8 cellular contexts compared by ENCODE assay signal in the genomic region with DNA sequence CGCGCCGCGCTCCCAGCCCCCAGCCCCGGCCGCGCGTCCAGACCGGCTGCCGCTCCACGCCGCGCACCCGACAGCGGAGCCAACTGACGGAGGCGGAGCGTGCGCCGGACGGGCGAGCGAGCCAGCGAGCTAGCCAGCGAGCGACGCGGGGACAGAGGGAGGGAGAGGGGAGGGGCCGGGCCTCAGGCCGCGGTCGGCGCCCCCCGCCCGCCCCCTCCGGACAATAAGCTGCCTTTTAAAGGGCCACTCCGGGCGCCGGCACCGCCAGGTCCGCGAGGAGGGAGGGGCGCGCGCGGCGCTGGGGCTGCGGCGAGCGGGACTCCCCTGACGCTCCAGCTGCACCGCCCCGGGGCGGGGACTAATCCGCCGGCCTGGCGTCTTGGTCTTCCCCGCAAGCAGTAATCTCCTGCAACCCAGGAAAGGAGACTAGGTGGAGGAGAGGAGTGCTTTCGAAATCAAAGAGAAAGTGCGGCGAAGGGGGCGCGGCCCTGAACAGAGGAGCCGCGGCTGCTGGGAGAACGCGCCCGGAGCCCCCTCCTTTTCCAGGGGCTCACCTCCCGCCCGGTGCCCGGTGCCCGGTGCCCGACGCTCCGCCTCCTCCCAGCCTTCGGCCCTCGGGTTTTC.
A peak's percentile ranks its signal among the peaks of the same experiment; 100 is the strongest.
DNase-seq lines count a peak whose midpoint lies in the region; ATAC-seq lines count a peak whose summit lies in the region.

BIN1 (minus strand) TSS at position 157 of the 624 bp plus-strand sequence. CDS start 211 bp downstream, outside the sequence.

- ATAC-seq in GM19324 (IDR thresholded peaks at IDR 0.05; ENCODE audit: low FRiP score, unreplicated experiment) (peak; percentile 93), HG03442 (IDR thresholded peaks at IDR 0.05; ENCODE audit: unreplicated experiment) (peak; percentile 87)

- peaks cover 82% of the 10 kb centered on the region for H3K4me1 ChIP-seq in BLaER1

- H4K20me1 ChIP-seq in BLaER1: peaks cover 33% of the 10 kb centered on the region

- DNase-seq in NOMO-1 (lab: John Stamatoyannopoulos, UW; ENCODE audit: unreplicated experiment in 2 of 2) (peak; percentile 56 to 61), activated T-cell treated with anti-CD3 and anti-CD28 coated beads for 24 hours (ENCODE audit: low read depth) (peak; percentile 65), epidermal melanocyte (ENCODE audit: insufficient read length, low spot score) (peak; percentile 93), middle frontal gyrus (ENCODE audit: extremely low spot score, low spot score) (peak; percentile 94)
- peak; percentile 55 to 62 for DNase-seq in stimulated activated CD8-positive, alpha-beta memory T cell treated with anti-CD3 and anti-CD28 coated beads, Interleukin-15, amount 100 ng/mL, for 48 hours (ENCODE audit: low read depth in 2 of 2)

- H3K27me3 ChIP-seq in BLaER1: no peaks in the 10 kb centered on the region

- peak within 1 kb of the TSS; percentile 96 for H3K4me3 ChIP-seq in BLaER1

- H3K9me3 ChIP-seq in BLaER1: peaks cover 1% of the 10 kb centered on the region; the same call in 1 of the 2 replicates

- H3K27ac ChIP-seq in BLaER1: peak within 1 kb of the TSS; percentile 92

- H3K36me3 ChIP-seq in BLaER1: peaks cover 18% of the 10 kb centered on the region; the same call in 1 of the 2 replicates

- peak within 1 kb of the TSS; percentile 100 for H3K4me2 ChIP-seq in BLaER1

- peak within 1 kb of the TSS; percentile 94 for H3K9ac ChIP-seq in BLaER1

Comparison
In these comparisons a context has a peak if more than half of its experiments do, and no peak if none do; other contexts are left out.
1. Peak in every context shown above with its lines: DNase-seq, ATAC-seq, H3K4me3 ChIP-seq and H3K27ac ChIP-seq.